8 cellular contexts compared by ENCODE assay signal in the genomic region with DNA sequence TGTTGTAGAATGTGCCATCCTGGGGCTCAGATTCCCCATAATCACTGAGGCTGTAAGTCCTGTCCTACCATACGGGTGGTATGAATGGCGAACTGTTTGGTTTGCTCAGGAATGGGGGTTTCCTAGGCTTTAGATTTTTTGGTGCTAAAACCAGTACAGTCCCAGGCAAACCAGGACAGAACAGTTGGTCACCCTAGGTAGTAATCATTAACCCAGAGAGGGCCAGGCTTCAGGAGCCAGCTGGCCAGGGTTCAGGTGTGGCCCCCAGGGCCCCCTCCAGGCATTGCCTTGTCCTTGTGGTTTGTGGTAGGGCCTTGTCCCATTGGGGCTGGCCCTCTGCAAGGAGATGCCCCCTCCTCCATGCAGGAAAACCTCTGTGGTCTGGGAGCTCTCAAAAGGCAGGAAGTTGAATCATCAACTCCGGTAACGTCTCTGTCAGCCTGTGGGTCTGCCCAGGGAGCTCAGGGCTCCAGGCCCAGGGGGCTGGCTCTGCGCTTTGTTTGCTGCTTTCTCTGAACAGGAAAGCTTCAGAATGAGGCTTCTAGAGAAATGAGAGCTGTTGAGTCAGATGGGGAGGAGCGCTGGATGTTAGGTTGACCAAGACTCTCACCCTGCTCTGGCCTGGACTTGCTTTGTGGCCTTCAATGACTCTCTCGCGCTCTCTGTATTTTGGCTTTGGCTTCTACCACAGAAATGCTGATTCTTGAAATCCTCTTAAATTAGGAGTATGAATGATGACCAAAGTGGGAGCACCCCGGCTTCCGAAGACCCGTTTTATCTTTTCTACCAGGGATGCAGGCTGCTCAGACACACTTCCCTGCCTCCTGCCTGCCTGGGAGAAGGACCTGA. TPM values are rescaled to one million over a fixed set of nuclear protein-coding genes. Genes with fewer than 3 reads are reported as not detected.
DNase-seq lines count a peak whose midpoint lies in the region; ATAC-seq lines count a peak whose summit lies in the region.

No MANE protein-coding gene starts in this region.

- peak; percentile 71 for DNase-seq in COLO829 (ENCODE audit: low spot score)
- peak; percentile 89 for DNase-seq in activated CD4-positive, alpha-beta T cell treated with anti-CD3 and anti-CD28 coated beads for 36 hours
- DNase-seq in dedifferentiated amniotic fluid mesenchymal stem cell (ENCODE audit: extremely low spot score), result peak; percentile 85
- DNase-seq in midbrain (lab: John Stamatoyannopoulos, UW), result peak; percentile 31
- DNase-seq in stimulated activated CD8-positive, alpha-beta memory T cell treated with anti-CD3 and anti-CD28 coated beads, Interleukin-7, amount 100 ng/mL, for 1 hour (ENCODE audit: low read depth in 2 of 2), result peak; percentile 15 to 25
- no peak for DNase-seq in NAMALWA (ENCODE audit: low spot score)

- ATAC-seq in GM21786 (IDR thresholded peaks at IDR 0.05; ENCODE audit: unreplicated experiment), result peak; percentile 81
- peak; percentile 98 for ATAC-seq in activated CD4-positive, alpha-beta T cell treated with anti-CD3 and anti-CD28 coated beads for 36 hours

- peak overlapping the region; percentile 34 for H3K4me3 Mint-ChIP-seq in activated CD4-positive, alpha-beta T cell treated with anti-CD3 and anti-CD28 coated beads for 36 hours

- no peaks in the 10 kb centered on the region for H3K36me3 Mint-ChIP-seq in activated CD4-positive, alpha-beta T cell treated with anti-CD3 and anti-CD28 coated beads for 36 hours (ENCODE audit: low read depth)

- peak overlapping the region; percentile 93 for H3K27ac Mint-ChIP-seq in activated CD4-positive, alpha-beta T cell treated with anti-CD3 and anti-CD28 coated beads for 36 hours

- H3K27me3 Mint-ChIP-seq in activated CD4-positive, alpha-beta T cell treated with anti-CD3 and anti-CD28 coated beads for 36 hours, result no peaks in the 10 kb centered on the region

- POLR2A ChIA-PET in activated CD4-positive, alpha-beta T cell treated with anti-CD3 and anti-CD28 coated beads for 36 hours (lab: Charles Lee), result interaction anchor here (0.6 to 1.6 kb wide), 4 partner anchors 20 to 277 kb away, joined by 3 to 4 read pairs (median 3); no protein-coding TSS in a partner anchor

- no peaks in the 10 kb centered on the region for H3K9me3 ChIP-seq in KOPT-K1 (ENCODE audit: insufficient read depth, low read length, poor library complexity, severe bottlenecking)

- peak overlapping the region; percentile 97 for H3K27ac ChIP-seq in KOPT-K1 (ENCODE audit: low read depth, low read length, poor library complexity, severe bottlenecking)

- CTCF ChIA-PET in activated CD4-positive, alpha-beta T cell treated with anti-CD3 and anti-CD28 coated beads for 36 hours (lab: Charles Lee), result interaction anchor here (0.6 to 1.1 kb wide), 4 partner anchors 9 to 574 kb away, joined by 3 to 4 read pairs (median 4); no protein-coding TSS in a partner anchor

- H3K4me1 Mint-ChIP-seq in activated CD4-positive, alpha-beta T cell treated with anti-CD3 and anti-CD28 coated beads for 36 hours, result peaks cover 29% of the 10 kb centered on the region

- H3K36me3 ChIP-seq in KOPT-K1 (ENCODE audit: insufficient read depth, low read length), result no peaks in the 10 kb centered on the region

- no peaks in the 10 kb centered on the region for H3K9me3 Mint-ChIP-seq in activated CD4-positive, alpha-beta T cell treated with anti-CD3 and anti-CD28 coated beads for 36 hours (ENCODE audit: low read depth)

- intact Hi-C loops in activated CD4-positive, alpha-beta T cell treated with anti-CD3 and anti-CD28 coated beads for 36 hours (cut with DNase I, micrococcal nuclease), result loop anchor here (1.0 to 2.0 kb wide), 4 partner anchors 21 to 67 kb away; partner anchors contain the start of gene JADE2 (in 1 of the 2)

RNA-seq across cellular contexts. Expression of gene JADE2, which starts 22.2 kb away (rescaled TPM):
- 10 to 100 TPM; 58.1 to 68.0 TPM for total RNA-seq in activated CD4-positive, alpha-beta T cell treated with anti-CD3 and anti-CD28 coated beads for 36 hours
